In the genomic region with DNA sequence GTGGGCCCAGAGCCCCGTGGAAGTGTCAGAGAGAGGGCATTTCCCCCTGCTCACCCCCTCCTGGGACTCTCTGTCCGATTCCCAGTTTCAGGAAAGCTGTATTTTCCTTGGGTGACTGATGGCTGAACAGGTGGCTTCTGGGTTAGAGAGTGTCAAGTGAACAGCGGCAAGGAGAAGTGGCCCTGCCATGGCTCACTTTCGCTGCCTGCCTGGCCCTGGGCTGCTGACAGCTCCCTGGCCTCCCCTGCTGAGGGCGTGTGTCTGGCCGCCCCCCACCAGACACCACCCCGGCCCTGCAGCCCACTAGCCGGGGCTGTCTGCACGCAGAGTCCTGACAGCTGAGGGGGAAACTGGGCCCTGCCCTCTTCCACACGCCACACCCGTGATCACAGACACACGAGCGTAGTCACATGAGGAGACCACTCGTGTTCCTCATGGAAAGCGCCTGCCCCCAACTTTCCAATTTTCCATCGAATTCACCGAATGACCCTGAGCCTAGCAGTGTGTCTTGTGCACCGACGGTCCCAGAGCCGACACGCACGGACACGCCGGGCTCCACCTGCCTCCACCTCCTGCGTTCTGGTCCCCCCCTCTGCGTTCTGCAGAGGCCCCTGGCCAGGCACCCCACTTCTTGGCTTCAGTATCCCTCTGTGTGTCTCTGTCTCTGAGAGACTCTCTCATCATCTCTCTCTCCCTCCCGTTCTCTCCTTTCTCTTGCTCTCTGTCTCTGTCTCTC, we compare ENCODE assay signal across 1 cellular context.
TF ChIP-seq lines count a peak whose summit lies in the region.

No MANE protein-coding gene starts in this region.

TF ChIP-seq in GM23338, 12 proteins besides CTCF, POLR2A, EP300 and RAD21 (continued from another document):
- TF ChIP-seq, protein P1, sequence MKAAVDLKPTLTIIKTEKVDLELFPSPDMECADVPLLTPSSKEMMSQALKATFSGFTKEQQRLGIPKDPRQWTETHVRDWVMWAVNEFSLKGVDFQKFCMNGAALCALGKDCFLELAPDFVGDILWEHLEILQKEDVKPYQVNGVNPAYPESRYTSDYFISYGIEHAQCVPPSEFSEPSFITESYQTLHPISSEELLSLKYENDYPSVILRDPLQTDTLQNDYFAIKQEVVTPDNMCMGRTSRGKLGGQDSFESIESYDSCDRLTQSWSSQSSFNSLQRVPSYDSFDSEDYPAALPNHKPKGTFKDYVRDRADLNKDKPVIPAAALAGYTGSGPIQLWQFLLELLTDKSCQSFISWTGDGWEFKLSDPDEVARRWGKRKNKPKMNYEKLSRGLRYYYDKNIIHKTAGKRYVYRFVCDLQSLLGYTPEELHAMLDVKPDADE (IDR thresholded peaks at IDR 0.05): no peak
- no peak for TF ChIP-seq STAT1 (IDR thresholded peaks at IDR 0.05; ENCODE audit: unreplicated experiment)
- no peak for TF ChIP-seq ZNF462 (CRISPR knock-in tag; IDR thresholded peaks at IDR 0.05)
- TF ChIP-seq ZNF331 (CRISPR knock-in tag; IDR thresholded peaks at IDR 0.05; ENCODE audit: low read depth): no peak
- TF ChIP-seq, protein P2, sequence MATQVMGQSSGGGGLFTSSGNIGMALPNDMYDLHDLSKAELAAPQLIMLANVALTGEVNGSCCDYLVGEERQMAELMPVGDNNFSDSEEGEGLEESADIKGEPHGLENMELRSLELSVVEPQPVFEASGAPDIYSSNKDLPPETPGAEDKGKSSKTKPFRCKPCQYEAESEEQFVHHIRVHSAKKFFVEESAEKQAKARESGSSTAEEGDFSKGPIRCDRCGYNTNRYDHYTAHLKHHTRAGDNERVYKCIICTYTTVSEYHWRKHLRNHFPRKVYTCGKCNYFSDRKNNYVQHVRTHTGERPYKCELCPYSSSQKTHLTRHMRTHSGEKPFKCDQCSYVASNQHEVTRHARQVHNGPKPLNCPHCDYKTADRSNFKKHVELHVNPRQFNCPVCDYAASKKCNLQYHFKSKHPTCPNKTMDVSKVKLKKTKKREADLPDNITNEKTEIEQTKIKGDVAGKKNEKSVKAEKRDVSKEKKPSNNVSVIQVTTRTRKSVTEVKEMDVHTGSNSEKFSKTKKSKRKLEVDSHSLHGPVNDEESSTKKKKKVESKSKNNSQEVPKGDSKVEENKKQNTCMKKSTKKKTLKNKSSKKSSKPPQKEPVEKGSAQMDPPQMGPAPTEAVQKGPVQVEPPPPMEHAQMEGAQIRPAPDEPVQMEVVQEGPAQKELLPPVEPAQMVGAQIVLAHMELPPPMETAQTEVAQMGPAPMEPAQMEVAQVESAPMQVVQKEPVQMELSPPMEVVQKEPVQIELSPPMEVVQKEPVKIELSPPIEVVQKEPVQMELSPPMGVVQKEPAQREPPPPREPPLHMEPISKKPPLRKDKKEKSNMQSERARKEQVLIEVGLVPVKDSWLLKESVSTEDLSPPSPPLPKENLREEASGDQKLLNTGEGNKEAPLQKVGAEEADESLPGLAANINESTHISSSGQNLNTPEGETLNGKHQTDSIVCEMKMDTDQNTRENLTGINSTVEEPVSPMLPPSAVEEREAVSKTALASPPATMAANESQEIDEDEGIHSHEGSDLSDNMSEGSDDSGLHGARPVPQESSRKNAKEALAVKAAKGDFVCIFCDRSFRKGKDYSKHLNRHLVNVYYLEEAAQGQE (IDR thresholded peaks at IDR 0.05; ENCODE audit: unreplicated experiment): no peak
- TF ChIP-seq EZH2phosphoT487 (IDR thresholded peaks at IDR 0.05; ENCODE audit: unreplicated experiment): no peak
- TF ChIP-seq NANOG (IDR thresholded peaks at IDR 0.05; ENCODE audit: borderline replicate concordance): no peak
- TF ChIP-seq CREB1 (CRISPR knock-in tag; IDR thresholded peaks at IDR 0.05; ENCODE audit: low read depth): no peak
- no peak for TF ChIP-seq ZNF114 (CRISPR knock-in tag; IDR thresholded peaks at IDR 0.05)
